ENCODE assay signal across 8 cellular contexts in genomic region chr1:44721521-44722361, GRCh38. TPM values are rescaled to one million over a fixed set of nuclear protein-coding genes. Genes with fewer than 3 reads are reported as not detected.
DNase-seq lines count a peak whose midpoint lies in the region; ATAC-seq and TF ChIP-seq lines count a peak whose summit lies in the region.

No MANE protein-coding gene starts in this region.

- no peak overlapping the region for H3K4me3 ChIP-seq in liver (ENCODE audit: low read depth in 1 of 3, low read length in 3 of 3)

- peak overlapping the region in 1 of 2 donors; percentile 59 for H3K9ac ChIP-seq in liver (ENCODE audit: low read depth in 1 of 2, low read length in 2 of 2)

- peak; percentile 58 for ATAC-seq in GM18505 (IDR thresholded peaks at IDR 0.05; ENCODE audit: unreplicated experiment)
- ATAC-seq in HG02840 (IDR thresholded peaks at IDR 0.05; ENCODE audit: low FRiP score, unreplicated experiment): peak; percentile 59

- H3K27ac ChIP-seq in 22Rv1 (peak overlapping the region; percentile 92), liver (ENCODE audit: low read depth in 1 of 2, low read length in 2 of 2) (no peak overlapping the region)

- in situ Hi-C loops in T47D (cut with HindIII; ENCODE audit: low pct_unique_long_range_greater_than_20kb, low sequenced_read_pairs): no loop called here

- no peaks in the 10 kb centered on the region for H3K36me3 ChIP-seq in liver (ENCODE audit: control insufficient read depth in 4 of 4, insufficient read depth in 3 of 4, low read depth in 1 of 4, low read length in 3 of 4)

- no peak for TF ChIP-seq CTCF in 22Rv1 (IDR thresholded peaks at IDR 0.05)
- no peak for TF ChIP-seq CTCF in liver (IDR thresholded peaks at IDR 0.05; ENCODE audit: low read depth, low read length, missing input control)

- no peak for TF ChIP-seq RAD21 in liver (IDR thresholded peaks at IDR 0.05)

- no peaks in the 10 kb centered on the region for H3K9me3 ChIP-seq in liver (ENCODE audit: control insufficient read depth in 4 of 4, low read length in 3 of 4)

- TF ChIP-seq POLR2A in GM18505 (IDR thresholded peaks at IDR 0.05; ENCODE audit: borderline replicate concordance, extremely low read depth, insufficient read depth, insufficient read length): peak; percentile 100

- DNase-seq in NCI-H187 (lab: John Stamatoyannopoulos, UW) (peak; percentile 67 to 80), T-helper 22 cell (ENCODE audit: low read depth) (peak; percentile 40), T47D (ENCODE audit: low read depth in 1 of 2, low spot score in 1 of 2) (peak; percentile 54 to 97)
- peak; percentile 73 to 78 for DNase-seq in stimulated activated CD8-positive, alpha-beta memory T cell treated with anti-CD3 and anti-CD28 coated beads, Interleukin-15, amount 100 ng/mL, for 48 hours (ENCODE audit: low read depth in 2 of 2)

- no peaks in the 10 kb centered on the region for H3K4me1 ChIP-seq in liver (ENCODE audit: control insufficient read depth in 4 of 4, insufficient read depth in 4 of 4, low read length in 3 of 4)

- WGBS in liver: 54% methylated on average over 14 of the region's 14 CpGs

- no peaks in the 10 kb centered on the region for H3K27me3 ChIP-seq in liver (ENCODE audit: control insufficient read depth in 4 of 4, insufficient read depth in 4 of 4, low read length in 3 of 4)

TF ChIP-seq in liver, 16 proteins besides CTCF, POLR2A, EP300 and RAD21:
- TF ChIP-seq GABPA (IDR thresholded peaks at IDR 0.05 in 1 of 2, conservative IDR thresholded peaks at IDR 0.05 in 1 of 2) (no peak), YY1 (IDR thresholded peaks at IDR 0.05) (peak; percentile 34), SP1 (IDR thresholded peaks at IDR 0.05) (no peak)

RNA-seq across cellular contexts. Expression of gene RNU5D-1, which starts 9.2 kb away (rescaled TPM):
- not detected for total RNA-seq in liver
- polyA plus RNA-seq in liver: not detected

RNA-seq across cellular contexts. Expression of gene KIF2C, which starts 17.9 kb away (rescaled TPM):
- total RNA-seq in liver: 10 to 100 TPM in 1 of 2 donors, under 1 TPM in 1; 0.17 to 26.7 TPM
- polyA plus RNA-seq in liver: 1 to 10 TPM in 1 of 2 donors, under 1 TPM in 1; 0.21 to 1.3 TPM

RNA-seq across cellular contexts. Expression of gene ARMH1, which starts 47.2 kb away (rescaled TPM):
- 10 to 100 TPM in 1 of 2 donors, 1 to 10 TPM in 1; 3.0 to 20.3 TPM for total RNA-seq in liver
- 1 to 10 TPM; 2.2 to 8.0 TPM for polyA plus RNA-seq in liver

RNA-seq across cellular contexts. Expression of gene TMEM53, which starts 47.5 kb away (rescaled TPM):
- total RNA-seq in liver: 10 to 100 TPM in 1 of 2 donors, 1 to 10 TPM in 1; 9.9 to 23.6 TPM
- 10 to 100 TPM; 35.2 to 89.2 TPM for polyA plus RNA-seq in liver

RNA-seq across cellular contexts. Expression of gene RPS8, which starts 53.6 kb away (rescaled TPM):
- 100 to 1,000 TPM; 474 to 891 TPM for total RNA-seq in liver
- 100 to 1,000 TPM; 258 to 676 TPM for polyA plus RNA-seq in liver
